Comparison of ENCODE assay signal across 8 cellular contexts in genomic region chr6:56370127-56370540, GRCh38.
DNase-seq lines count a peak whose midpoint lies in the region; ATAC-seq and TF ChIP-seq lines count a peak whose summit lies in the region.

No MANE protein-coding gene starts in this region.

- no peak overlapping the region for H3K4me3 ChIP-seq in lung

- H3K4me1 ChIP-seq in lung (ENCODE audit: control insufficient read depth in 2 of 2, insufficient read depth in 2 of 2, low read length in 2 of 2) = peaks cover 6 to 31% of the 10 kb centered on the region in 2 donors

- H3K9me3 ChIP-seq in lung (ENCODE audit: control insufficient read depth in 2 of 2, insufficient read depth in 1 of 2, low read length in 1 of 2) = peaks cover 0 to under 1% of the 10 kb centered on the region in 2 donors

- H3K27ac ChIP-seq in lung (ENCODE audit: low read depth in 1 of 2, low read length in 1 of 2) = peak overlapping the region; percentile 82 to 90

- TF ChIP-seq CTCF in lung (IDR thresholded peaks at IDR 0.05; ENCODE audit: control extremely low read depth, extremely low read depth) = no peak

- no peaks in the 10 kb centered on the region for H3K27me3 ChIP-seq in lung (ENCODE audit: control insufficient read depth, insufficient read depth)

- no peaks in the 10 kb centered on the region for H3K36me3 ChIP-seq in lung (ENCODE audit: control insufficient read depth in 2 of 2, insufficient read depth in 2 of 2, low read length in 2 of 2)

- no peak for ATAC-seq in lung (ENCODE audit: insufficient read depth, low FRiP score)
- ATAC-seq in HG03175 (IDR thresholded peaks at IDR 0.05; ENCODE audit: unreplicated experiment) = no peak

- peak; percentile 31 for DNase-seq in 8988T
- peak; percentile 73 to 78 for DNase-seq in NCI-H1930 (lab: John Stamatoyannopoulos, UW)
- DNase-seq in dermis microvascular lymphatic vessel endothelial cell (ENCODE audit: low read depth in 2 of 2) = peak; percentile 92 to 94
- peak; percentile 58 for DNase-seq in lung (ENCODE audit: low spot score)
- DNase-seq in GM19238 (ENCODE audit: insufficient read length, low spot score) = no peak
- no peak for DNase-seq in activated CD4-positive, alpha-beta T cell treated with anti-CD3 and anti-CD28 coated beads for 1 hour
- DNase-seq in effector CD8-positive, alpha-beta T cell (lab: John Stamatoyannopoulos, UW) = no peak

- WGBS in lung, 2 donors = 49 to 74% methylated on average over 10 of the region's 10 CpGs

Comparison
In these comparisons a context has a peak if more than half of its experiments do, and no peak if none do; other contexts are left out.
1. DNase-seq: peak in 8988T (single experiment), NCI-H1930 (2 of 2), dermis microvascular lymphatic vessel endothelial cell (2 of 2) and lung (single experiment); none in GM19238 (single experiment), activated CD4-positive, alpha-beta T cell treated with anti-CD3 and anti-CD28 coated beads for 1 hour (single experiment) and effector CD8-positive, alpha-beta T cell (single experiment).